ENCODE assay signal across 21 cellular contexts in genomic region chr2:165428996-165429395, GRCh38. TPM values are rescaled to one million over a fixed set of nuclear protein-coding genes. Genes with fewer than 3 reads are reported as not detected.
DNase-seq lines count a peak whose midpoint lies in the region; TF ChIP-seq lines count a peak whose summit lies in the region.
"Had no signal": no experiment of that assay in that cellular context is flagged by ENCODE, and none has a peak within 500 bp of the region (broad histone marks: within the 10 kb centered on the region; RNA-seq: fewer than 3 reads in every experiment).

No MANE protein-coding gene starts in this region.

- H3K9me3 Mint-ChIP-seq in MCF 10A (ENCODE audit: unreplicated experiment) = no peaks in the 10 kb centered on the region

- H3K27ac Mint-ChIP-seq in MCF 10A (ENCODE audit: low read depth, unreplicated experiment) = no peak overlapping the region
- H3K27ac Mint-ChIP-seq: H9 had no signal

- POLR2A ChIA-PET in MCF 10A (lab: Yijun Ruan, JAX) = no interaction called here

- no peak overlapping the region for H3K4me3 Mint-ChIP-seq in MCF 10A (ENCODE audit: unreplicated experiment)
- H3K4me3 Mint-ChIP-seq: H9 had no signal

- TF ChIP-seq CTCF in choroid plexus epithelial cell (conservative IDR thresholded peaks at IDR 0.05; ENCODE audit: low read depth, low read length) (no peak), MCF 10A (IDR thresholded peaks at IDR 0.05; ENCODE audit: unreplicated experiment) (no peak), smooth muscle cell (IDR thresholded peaks at IDR 0.05; ENCODE audit: borderline replicate concordance, insufficient read depth, poor library complexity, severe bottlenecking) (no peak)

- no peaks in the 10 kb centered on the region for H3F3A ChIP-seq in smooth muscle cell (ENCODE audit: low read depth)

- CTCF ChIA-PET in MCF 10A (lab: Yijun Ruan, JAX) = interaction anchor here (0.6 kb wide), 1 partner anchor 12 kb away, joined by 5 read pairs; no protein-coding TSS in a partner anchor

- no peak overlapping the region for H4K91ac ChIP-seq in mesenchymal stem cell (ENCODE audit: low read length)

- H3K9ac ChIP-seq in mesenchymal stem cell (ENCODE audit: low read length) (peak overlapping the region; percentile 60), smooth muscle cell (ENCODE audit: low read depth) (no peak overlapping the region)

- DNase-seq in COLO829 (ENCODE audit: low spot score) = peak; percentile 33
- DNase-seq in NCI-H446 (lab: John Stamatoyannopoulos, UW) = peak; percentile 35 to 66
- peak; percentile 2 for DNase-seq in choroid plexus epithelial cell (ENCODE audit: low read depth)
- peak; percentile 20 for DNase-seq in mesenchymal stem cell
- no peak for DNase-seq in GM03348 (ENCODE audit: low spot score)
- DNase-seq in MCF 10A (ENCODE audit: unreplicated experiment) = no peak
- no peak for DNase-seq in smooth muscle cell (lab: John Stamatoyannopoulos, UW; ENCODE audit: unreplicated experiment)
- DNase-seq in ureter (ENCODE audit: low spot score) = no peak
- DNase-seq: DMS53, EL, H9, KBM-7, MV-4-11, NCI-H1105 treated with DMSO at 0.1 percent for 48 hours, NCI-H2081, NCI-H2171, NCI-H345, NCI-H526 treated with DMSO at 0.1 percent for 48 hours, OCI-M1 had no signal

- H3K4me1 Mint-ChIP-seq in MCF 10A (ENCODE audit: insufficient read depth, unreplicated experiment) = no peaks in the 10 kb centered on the region

- BruUV-seq in MCF 10A (replicated peaks; lab: Mats Ljungman, UMichigan) = no TSS peak

- no peaks in the 10 kb centered on the region for H4K20me1 ChIP-seq in smooth muscle cell (ENCODE audit: low read depth)

- H2BK5ac ChIP-seq in mesenchymal stem cell (ENCODE audit: low read depth, low read length, poor library complexity, severe bottlenecking) = no peak overlapping the region

- no peak overlapping the region for H2AFZ ChIP-seq in mesenchymal stem cell (ENCODE audit: low read depth, low read length)
- no peak overlapping the region for H2AFZ ChIP-seq in smooth muscle cell (ENCODE audit: low read depth)

- H3K79me2 ChIP-seq in smooth muscle cell (ENCODE audit: low read depth) = no peaks in the 10 kb centered on the region

- H2BK15ac ChIP-seq in mesenchymal stem cell (ENCODE audit: low read depth, poor library complexity, severe bottlenecking) = no peak overlapping the region

- no peak overlapping the region for H2BK12ac ChIP-seq in mesenchymal stem cell (ENCODE audit: low read length in 2 of 2)

- no peaks in the 10 kb centered on the region for H3K36me3 Mint-ChIP-seq in MCF 10A (ENCODE audit: insufficient read depth, unreplicated experiment)

- no peak overlapping the region for H2AK5ac ChIP-seq in mesenchymal stem cell (ENCODE audit: low read length, severe bottlenecking)

- no peak overlapping the region for H3K27ac ChIP-seq in mesenchymal stem cell (ENCODE audit: low read length, poor library complexity, severe bottlenecking)
- no peak overlapping the region for H3K27ac ChIP-seq in smooth muscle cell (ENCODE audit: low read depth)
- H3K27ac ChIP-seq: C4-2B had no signal

- H3K4me2 ChIP-seq in mesenchymal stem cell (ENCODE audit: low read length, poor library complexity, severe bottlenecking) (no peak overlapping the region), smooth muscle cell (no peak overlapping the region)

- H3K27me3 ChIP-seq in mesenchymal stem cell (ENCODE audit: control insufficient read depth in 1 of 2, insufficient read depth in 1 of 2, low read length in 2 of 2) = no peaks in the 10 kb centered on the region
- no peaks in the 10 kb centered on the region for H3K27me3 ChIP-seq in smooth muscle cell (ENCODE audit: low read depth)

- H2BK120ac ChIP-seq in mesenchymal stem cell (ENCODE audit: low read depth, low read length) = no peak overlapping the region

- H3K23ac ChIP-seq in mesenchymal stem cell (ENCODE audit: low read length in 2 of 2) = no peak overlapping the region

- H3K79me1 ChIP-seq in mesenchymal stem cell (replicated peaks; ENCODE audit: low read length, poor library complexity, severe bottlenecking) = no peaks in the 10 kb centered on the region

- H3K14ac ChIP-seq in mesenchymal stem cell (ENCODE audit: low read length in 2 of 2) = no peak overlapping the region

- peaks cover 10% of the 10 kb centered on the region for H3K27me3 Mint-ChIP-seq in MCF 10A (ENCODE audit: insufficient read depth, unreplicated experiment)

- H4K8ac ChIP-seq in mesenchymal stem cell (ENCODE audit: low read length) = no peak overlapping the region

- H3K9me3 ChIP-seq in mesenchymal stem cell (ENCODE audit: control insufficient read depth, low read length) (no peaks in the 10 kb centered on the region), smooth muscle cell (replicated peaks; ENCODE audit: low read depth) (no peaks in the 10 kb centered on the region)

- no peak overlapping the region for H3K18ac ChIP-seq in mesenchymal stem cell (ENCODE audit: low read depth in 1 of 2, low read length in 2 of 2)

- no peak overlapping the region for H3K4ac ChIP-seq in mesenchymal stem cell (ENCODE audit: low read depth in 1 of 2, low read length in 2 of 2)

- H3K4me1 ChIP-seq in mesenchymal stem cell (ENCODE audit: control insufficient read depth, insufficient read depth, low read depth, low read length) (no peaks in the 10 kb centered on the region), smooth muscle cell (ENCODE audit: low read depth) (peaks cover 11% of the 10 kb centered on the region)

- intact Hi-C loops in MCF 10A (cut with micrococcal nuclease) = no loop called here

- H3K4me3 ChIP-seq in choroid plexus epithelial cell (ENCODE audit: low read depth, low read length) (no peak overlapping the region), mesenchymal stem cell (ENCODE audit: insufficient read depth in 1 of 2, low read depth in 1 of 2, low read length in 2 of 2) (no peak overlapping the region), smooth muscle cell (no peak overlapping the region)

- H3K36me3 ChIP-seq in mesenchymal stem cell (ENCODE audit: control insufficient read depth in 1 of 2, insufficient read depth in 2 of 2, low read depth in 1 of 2, low read length in 2 of 2) (no peaks in the 10 kb centered on the region), smooth muscle cell (ENCODE audit: low read depth) (no peaks in the 10 kb centered on the region)

RNA-seq across cellular contexts. Expression of gene CSRNP3, which starts 40.5 kb away (rescaled TPM):
- polyA plus RNA-seq in mesenchymal stem cell (2013, experiment 1 of 2) = 1.5 TPM
- polyA plus RNA-seq in mesenchymal stem cell (2013, experiment 2 of 2) = 1.6 TPM
- total RNA-seq in MCF 10A (2022) (0.05 and 0.33 TPM in 2 replicates), smooth muscle cell (7.1 and 7.4 TPM in 2 replicates), ureter (6.4 TPM)
- polyA plus RNA-seq in smooth muscle cell = 2.8 and 3.4 TPM in 2 replicates
- total RNA-seq: HT1080 had no signal

Comparison
In these comparisons a context has a peak if more than half of its experiments do, and no peak if none do; other contexts are left out.
1. DNase-seq: peak in COLO829 (single experiment), NCI-H446 (2 of 2), choroid plexus epithelial cell (single experiment) and mesenchymal stem cell (single experiment); none in GM03348 (single experiment), MCF 10A (single experiment), smooth muscle cell (single experiment) and ureter (single experiment).